ENCODE assay signal across 2 cellular contexts in genomic region chr4:78121338-78121904, GRCh38.
TF ChIP-seq lines count a peak whose summit lies in the region.

No MANE protein-coding gene starts in this region.

TF ChIP-seq in SK-N-SH treated with all-trans-retinoic acid at 6 μM for 48 hours, 23 proteins besides CTCF, POLR2A, EP300 and RAD21 (continued from another document):
- TF ChIP-seq CREB5 (CRISPR knock-in tag; IDR thresholded peaks at IDR 0.05; ENCODE audit: low read depth) (no peak), ESRRG (CRISPR knock-in tag; IDR thresholded peaks at IDR 0.05) (no peak), ZNF8 (CRISPR knock-in tag; IDR thresholded peaks at IDR 0.05) (no peak), ZNF565 (CRISPR knock-in tag; conservative IDR thresholded peaks at IDR 0.05; ENCODE audit: low read depth) (no peak), CSDC2 (CRISPR knock-in tag; IDR thresholded peaks at IDR 0.05) (no peak), ZFP3 (CRISPR knock-in tag; IDR thresholded peaks at IDR 0.05) (no peak), OSR1 (CRISPR knock-in tag; IDR thresholded peaks at IDR 0.05) (no peak), TOX (CRISPR knock-in tag; IDR thresholded peaks at IDR 0.05; ENCODE audit: borderline replicate concordance) (no peak), SNAI2 (CRISPR knock-in tag; IDR thresholded peaks at IDR 0.05) (no peak), BACH2 (CRISPR knock-in tag; IDR thresholded peaks at IDR 0.05; ENCODE audit: borderline replicate concordance) (no peak), PPARA (CRISPR knock-in tag; IDR thresholded peaks at IDR 0.05; ENCODE audit: borderline replicate concordance) (no peak), POU6F1 (CRISPR knock-in tag; IDR thresholded peaks at IDR 0.05; ENCODE audit: borderline replicate concordance, low read depth) (no peak), ARNTL (CRISPR knock-in tag; IDR thresholded peaks at IDR 0.05; ENCODE audit: borderline replicate concordance, low read depth) (no peak)

TF ChIP-seq in SK-N-SH, 30 proteins besides CTCF, POLR2A, EP300 and RAD21 (continued from another document):
- TF ChIP-seq REST (IDR thresholded peaks at IDR 0.05; ENCODE audit: low read depth, low read length) (no peak), IRF3 (IDR thresholded peaks at IDR 0.05; ENCODE audit: low read depth, low read length) (no peak), GABPA (IDR thresholded peaks at IDR 0.05; ENCODE audit: low read depth) (no peak), FOXJ3 (CRISPR knock-in tag; IDR thresholded peaks at IDR 0.05) (no peak), NFIC (IDR thresholded peaks at IDR 0.05; ENCODE audit: borderline replicate concordance) (no peak), SMC3 (IDR thresholded peaks at IDR 0.05; ENCODE audit: low read depth, low read length) (no peak), SIN3A (IDR thresholded peaks at IDR 0.05; ENCODE audit: borderline replicate concordance, low read depth, low read length) (no peak)
TF ChIP-seq in SK-N-SH: peak in this region for 0.
